1 cellular context compared by ENCODE assay signal in genomic region chr10:110609592-110609991, GRCh38.
TF ChIP-seq lines count a peak whose summit lies in the region.

No MANE protein-coding gene starts in this region.

TF ChIP-seq in H1, 55 proteins besides CTCF, POLR2A, EP300 and RAD21 (continued from another document):
- TF ChIP-seq RBBP5 (IDR thresholded peaks at IDR 0.05; ENCODE audit: borderline replicate concordance, low read depth, low read length): no peak
